ENCODE assay signal across 26 cellular contexts in genomic region chr15:60773255-60773654, GRCh38.
"Had no signal": no experiment of that assay in that cellular context is flagged by ENCODE, and none has a peak within 500 bp of the region (broad histone marks: within the 10 kb centered on the region; RNA-seq: fewer than 3 reads in every experiment).

No MANE protein-coding gene starts in this region.

- H3K27ac ChIP-seq: esophagus squamous epithelium, gastrocnemius medialis, neutrophil, parathyroid adenoma, stomach, thyroid gland, vagina had no signal

- FAIRE-seq: endometrium, kidney had no signal

- H3K4me3 Mint-ChIP-seq: effector memory CD8-positive, alpha-beta T cell; memory B cell; naive B cell; natural killer cell treated with Interleukin-12 subunit alpha and Interleukin-12 subunit beta and Interleukin-15 and Interleukin-18, amount 100 ng/mL, for 72 hours; neural crest cell; stimulated activated effector memory CD8-positive, alpha-beta T cell treated with anti-CD3 and anti-CD28 coated beads, Interleukin-12 subunit alpha, Interleukin-12 subunit beta, amount 100 ng/mL, for 72 hours had no signal

- H3K9me3 ChIP-seq: esophagus squamous epithelium, gastrocnemius medialis, mucosa of descending colon, neutrophil, stomach, thyroid gland, vagina had no signal

- H3K4me3 ChIP-seq: esophagus squamous epithelium, gastrocnemius medialis, mucosa of descending colon, stomach, thyroid gland, vagina had no signal

- H3K27ac Mint-ChIP-seq: effector memory CD8-positive, alpha-beta T cell; memory B cell; natural killer cell treated with Interleukin-12 subunit alpha and Interleukin-12 subunit beta and Interleukin-15 and Interleukin-18, amount 100 ng/mL, for 72 hours; progenitor cell of endocrine pancreas; stimulated activated effector memory CD8-positive, alpha-beta T cell treated with anti-CD3 and anti-CD28 coated beads, Interleukin-12 subunit alpha, Interleukin-12 subunit beta, amount 100 ng/mL, for 72 hours had no signal

- H3K4me1 ChIP-seq: gastrocnemius medialis, parathyroid adenoma, thyroid gland, vagina had no signal

- H2AFZ ChIP-seq: parathyroid adenoma had no signal

- H3K27me3 ChIP-seq: esophagus squamous epithelium, gastrocnemius medialis, neutrophil, stomach, thyroid gland, vagina had no signal

- H3K9ac ChIP-seq: parathyroid adenoma had no signal

- H3K36me3 ChIP-seq: esophagus squamous epithelium, gastrocnemius medialis, neutrophil, stomach, thyroid gland, vagina had no signal

- H3K36me3 Mint-ChIP-seq: memory B cell; naive B cell; natural killer cell treated with Interleukin-12 subunit alpha and Interleukin-12 subunit beta and Interleukin-15 and Interleukin-18, amount 100 ng/mL, for 72 hours had no signal

- H3K9me3 Mint-ChIP-seq: effector memory CD8-positive, alpha-beta T cell; memory B cell; natural killer cell treated with Interleukin-12 subunit alpha and Interleukin-12 subunit beta and Interleukin-15 and Interleukin-18, amount 100 ng/mL, for 72 hours; neural crest cell; stimulated activated effector memory CD8-positive, alpha-beta T cell treated with anti-CD3 and anti-CD28 coated beads, Interleukin-12 subunit alpha, Interleukin-12 subunit beta, amount 100 ng/mL, for 72 hours had no signal

- H3K4me1 Mint-ChIP-seq: naive B cell, neural crest cell had no signal

- ATAC-seq: effector memory CD8-positive, alpha-beta T cell; gastrocnemius medialis; left lobe of liver; mucosa of descending colon; natural killer cell treated with Interleukin-12 subunit alpha and Interleukin-12 subunit beta and Interleukin-15 and Interleukin-18, amount 100 ng/mL, for 72 hours; sciatic nerve; stimulated activated effector memory CD8-positive, alpha-beta T cell treated with anti-CD3 and anti-CD28 coated beads, Interleukin-12 subunit alpha, Interleukin-12 subunit beta, amount 100 ng/mL, for 72 hours had no signal

- H3K79me2 ChIP-seq: parathyroid adenoma had no signal

- H3K27me3 Mint-ChIP-seq: effector memory CD8-positive, alpha-beta T cell had no signal

- DNase-seq: cortex of kidney; effector memory CD8-positive, alpha-beta T cell; erythroblast; esophagus squamous epithelium; gastrocnemius medialis; head of caudate nucleus; kidney; mucosa of descending colon; naive B cell; stimulated activated CD4-positive, alpha-beta T cell treated with anti-CD3 and anti-CD28 coated beads, Interleukin-2, amount 100 ng/mL, for 24 hours; stimulated activated CD4-positive, alpha-beta T cell treated with anti-CD3 and anti-CD28 coated beads, Interleukin-4, amount 100 ng/mL, for 24 hours; stimulated activated naive CD4-positive, alpha-beta T cell treated with Interleukin-2 at 50 U/mL for 16 hours; stomach; thyroid gland; trophoblast cell had no signal
